In genomic region chr2:233082222-233082933, GRCh38 we compare ENCODE assay signal across 1 cellular context.
TF ChIP-seq lines count a peak whose summit lies in the region.

No MANE protein-coding gene starts in this region.

TF ChIP-seq in SK-N-SH treated with all-trans-retinoic acid at 6 μM for 48 hours, 23 proteins besides CTCF, POLR2A, EP300 and RAD21 (continued from another document):
- no peak for TF ChIP-seq TSHZ2 (CRISPR knock-in tag; IDR thresholded peaks at IDR 0.05)
TF ChIP-seq in SK-N-SH treated with all-trans-retinoic acid at 6 μM for 48 hours: peak in this region for 0.
